Comparison of ENCODE assay signal across 1 cellular context in the genomic region with DNA sequence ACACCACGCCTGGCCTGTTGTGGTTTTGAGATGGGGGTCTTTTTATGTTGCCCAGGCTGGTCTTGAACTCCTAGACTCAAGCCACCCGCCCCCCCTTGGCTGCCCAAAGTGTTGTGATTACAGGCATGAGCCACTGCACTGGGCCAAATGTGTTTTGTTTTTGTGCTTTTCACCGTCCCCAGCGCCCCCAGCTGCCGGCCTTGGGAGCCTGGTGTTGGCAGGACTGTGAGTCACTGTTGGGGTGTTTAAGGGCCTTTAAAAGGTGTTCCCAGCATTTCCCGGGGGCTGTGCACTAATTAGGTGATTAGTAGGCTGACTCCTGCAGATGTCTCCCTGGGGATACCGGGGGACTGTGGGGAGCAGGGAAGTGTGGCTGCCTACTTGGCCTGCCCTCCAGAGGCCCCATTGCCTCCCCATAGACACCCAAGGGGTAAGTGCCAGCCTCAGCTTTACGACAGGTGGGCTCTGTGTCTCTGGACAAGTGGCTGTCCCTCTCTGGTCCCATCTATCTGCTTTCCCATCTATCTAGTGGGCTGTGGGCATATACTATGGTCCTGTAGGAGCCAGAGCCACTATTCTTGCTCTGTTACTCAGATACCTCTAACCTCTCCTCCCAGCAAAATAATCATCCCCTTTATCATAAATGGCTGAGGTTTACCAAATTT.
A peak's percentile ranks its signal among the peaks of the same experiment; 100 is the strongest.
TF ChIP-seq lines count a peak whose summit lies in the region.

No MANE protein-coding gene starts in this region.

TF ChIP-seq in GM12878, 131 proteins besides CTCF, POLR2A, EP300 and RAD21:
- no peak for TF ChIP-seq IRF4 (IDR thresholded peaks at IDR 0.05; ENCODE audit: low read depth, low read length)
- no peak for TF ChIP-seq TCF3 (IDR thresholded peaks at IDR 0.05; ENCODE audit: borderline replicate concordance, insufficient read depth, low read depth, low read length)
- peak; percentile 47; the same call in 1 of the 2 replicates for TF ChIP-seq SMC3 (IDR thresholded peaks at IDR 0.05; ENCODE audit: borderline replicate concordance, low read length)
